Comparison of ENCODE assay signal across 30 cellular contexts in the genomic region with DNA sequence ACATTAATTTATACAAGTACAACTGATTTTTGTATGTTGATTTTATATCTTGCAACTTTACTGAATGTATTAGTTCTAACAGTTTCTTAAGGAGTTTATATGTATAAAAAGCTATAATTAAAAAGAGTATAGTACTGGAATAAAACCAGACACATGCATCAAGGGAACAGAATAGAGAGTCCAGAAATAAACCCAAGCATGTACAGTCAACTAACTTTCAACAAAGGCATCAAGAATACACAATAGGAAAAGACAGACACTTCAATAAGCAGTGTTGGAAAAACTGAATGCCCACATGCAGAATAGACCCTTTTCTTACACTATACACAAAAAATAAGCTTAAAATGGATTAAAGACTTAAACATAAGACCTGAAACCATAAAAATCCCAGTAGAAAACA.
DNase-seq lines count a peak whose midpoint lies in the region; ATAC-seq and TF ChIP-seq lines count a peak whose summit lies in the region.
"Had no signal": no experiment of that assay in that cellular context is flagged by ENCODE, and none has a peak within 500 bp of the region (broad histone marks: within the 10 kb centered on the region; RNA-seq: fewer than 3 reads in every experiment).

No MANE protein-coding gene starts in this region.

- H3K9me3 ChIP-seq in left ventricle myocardium inferior (replicated peaks), result no peaks in the 10 kb centered on the region
- H3K9me3 ChIP-seq: A549, BLaER1, Caco-2 had no signal

- DNase-seq in left ventricle myocardium inferior (no peak), Right ventricle myocardium superior (no peak), left ventricle myocardium superior (no peak), cardiac septum (ENCODE audit: low spot score) (no peak), KBM-7 (no peak)
- DNase-seq: 8988T; ACHN; AML-193; BE2C; C1 segment of cervical spinal cord; Caco-2; Calu3; CD4-positive, alpha-beta memory T cell; CD4-positive, alpha-beta T cell; CD4-positive, CD25-positive, alpha-beta regulatory T cell; CD8-positive, alpha-beta memory T cell; CD8-positive, alpha-beta T cell; COR-L47; DMS 273 treated with DMSO at 0.1 percent for 48 hours; DMS153; DMS53; DMS79; DND-41; EL had no signal

- H3K36me3 ChIP-seq in left ventricle myocardium inferior, result no peaks in the 10 kb centered on the region
- H3K36me3 ChIP-seq: BE2C; BLaER1; BLaER1 treated with 17β-estradiol and CSF1 and Interleukin-3, amounts not matched to agents 10 nM and 100 nM had no signal

- H3K27ac ChIP-seq in left ventricle myocardium inferior (replicated peaks) (peak overlapping the region; percentile 16), VCaP (peak overlapping the region; percentile 20; the same call in 1 of the 2 replicates)
- H3K27ac ChIP-seq: 22Rv1; A549; BLaER1; BLaER1 treated with 17β-estradiol and CSF1 and Interleukin-3, amounts not matched to agents 10 nM and 100 nM; C4-2B had no signal

- no peak for ATAC-seq in Right ventricle myocardium superior (ENCODE audit: poor library complexity)
- ATAC-seq in left ventricle myocardium superior, result peak; percentile 60
- ATAC-seq: A549; CD8-positive, alpha-beta T cell had no signal

- TF ChIP-seq CTCF in left ventricle myocardium inferior (IDR thresholded peaks at IDR 0.05; ENCODE audit: borderline replicate concordance) (no peak), VCaP (conservative IDR thresholded peaks at IDR 0.05) (no peak)

- no peak overlapping the region for H3K4me3 ChIP-seq in left ventricle myocardium inferior
- H3K4me3 ChIP-seq: A549; BLaER1; BLaER1 treated with 17β-estradiol and CSF1 and Interleukin-3, amounts not matched to agents 10 nM and 100 nM had no signal

- in situ Hi-C loops in KBM-7 (cut with MboI; ENCODE audit: low pct_unique_long_range_greater_than_20kb, low sequenced_read_pairs), result no loop called here

- H3K27me3 ChIP-seq in left ventricle myocardium inferior (ENCODE audit: low read depth), result no peaks in the 10 kb centered on the region
- H3K27me3 ChIP-seq: BE2C; BLaER1; BLaER1 treated with 17β-estradiol and CSF1 and Interleukin-3, amounts not matched to agents 10 nM and 100 nM had no signal

- intact Hi-C loops in left ventricle myocardium inferior (cut with micrococcal nuclease), result no loop called here
- intact Hi-C loops in Right ventricle myocardium superior (cut with DNase I), result no loop called here
- intact Hi-C loops in left ventricle myocardium superior (cut with micrococcal nuclease), result no loop called here
- intact Hi-C loops in cardiac septum (cut with DNase I), result no loop called here

- H3K4me1 ChIP-seq in left ventricle myocardium inferior, result no peaks in the 10 kb centered on the region
- H3K4me1 ChIP-seq: A549; BE2C; BLaER1; BLaER1 treated with 17β-estradiol and CSF1 and Interleukin-3, amounts not matched to agents 10 nM and 100 nM; Caco-2 had no signal
